ENCODE assay signal across 9 cellular contexts in the genomic region with DNA sequence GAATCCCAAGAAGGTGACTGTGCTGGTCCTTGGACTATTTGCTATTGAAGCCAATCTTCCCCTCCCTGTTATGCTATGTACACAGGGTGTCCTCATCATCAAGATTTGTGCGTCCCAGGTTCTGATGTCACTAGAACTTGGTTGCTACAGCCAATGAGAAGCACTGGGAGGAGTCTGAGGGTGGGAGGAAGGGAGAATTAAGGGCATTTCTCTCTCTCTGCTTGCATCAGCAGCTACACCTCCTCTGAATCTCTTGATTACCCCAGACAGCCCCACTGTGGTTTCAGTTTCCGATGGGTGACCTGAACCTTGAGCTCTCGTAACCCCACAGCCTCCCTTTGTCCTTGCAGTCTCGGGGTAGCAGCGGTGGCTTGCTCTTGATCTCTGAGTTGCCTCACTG.
A peak's percentile ranks its signal among the peaks of the same experiment; 100 is the strongest.
DNase-seq lines count a peak whose midpoint lies in the region; ATAC-seq and TF ChIP-seq lines count a peak whose summit lies in the region.
"Had no signal": no experiment of that assay in that cellular context is flagged by ENCODE, and none has a peak within 500 bp of the region (broad histone marks: within the 10 kb centered on the region; RNA-seq: fewer than 3 reads in every experiment).

No MANE protein-coding gene starts in this region.

- peak overlapping the region in 1 of 5 donors; percentile 38 for H3K4me3 Mint-ChIP-seq in immature natural killer cell

- H3K9ac ChIP-seq in OCI-LY3 (ENCODE audit: low read length) (peak overlapping the region; percentile 21; the same call in 1 of the 2 replicates), smooth muscle cell (ENCODE audit: low read depth) (no peak overlapping the region)

- H3K36me3 ChIP-seq in OCI-LY3 (replicated peaks; ENCODE audit: low read depth, low read length) (no peaks in the 10 kb centered on the region), smooth muscle cell (ENCODE audit: low read depth) (no peaks in the 10 kb centered on the region)

- H3K9me3 ChIP-seq in OCI-LY3 (ENCODE audit: insufficient read depth, low read length) (no peaks in the 10 kb centered on the region), smooth muscle cell (replicated peaks; ENCODE audit: low read depth) (no peaks in the 10 kb centered on the region)

- WGBS in smooth muscle cell (ENCODE audit: low lambda C conversion rate) = 100% methylated on average over 5 of the region's 5 CpGs

- peak overlapping the region in 1 of 6 donors; percentile 49 for H3K27ac Mint-ChIP-seq in immature natural killer cell

- peaks cover 5% of the 10 kb centered on the region for H3F3A ChIP-seq in smooth muscle cell (ENCODE audit: low read depth)

- H4K20me1 ChIP-seq in OCI-LY3 (ENCODE audit: insufficient read depth, low read length) (no peaks in the 10 kb centered on the region), smooth muscle cell (ENCODE audit: low read depth) (no peaks in the 10 kb centered on the region)

- peak overlapping the region; percentile 56 for H3K4me2 ChIP-seq in OCI-LY3 (ENCODE audit: low read length)
- H3K4me2 ChIP-seq in smooth muscle cell = no peak overlapping the region

- peak; percentile 40 for DNase-seq in SKM-1 treated with dmso at 0.1 percent for 144 hours (lab: John Stamatoyannopoulos, UW; ENCODE audit: unreplicated experiment)
- no peak for DNase-seq in SKM-1 (lab: John Stamatoyannopoulos, UW; ENCODE audit: unreplicated experiment)
- peak; percentile 15 to 19 for DNase-seq in stimulated activated CD4-positive, alpha-beta T cell treated with anti-CD3 and anti-CD28 coated beads, Interleukin-2, amount 100 ng/mL, for 24 hours
- no peak for DNase-seq in immature natural killer cell
- DNase-seq in smooth muscle cell (lab: John Stamatoyannopoulos, UW; ENCODE audit: unreplicated experiment) = no peak

- H2AFZ ChIP-seq in OCI-LY3 (ENCODE audit: low read depth, low read length) (peak overlapping the region; percentile 29; the same call in 1 of the 2 replicates), smooth muscle cell (ENCODE audit: low read depth) (no peak overlapping the region)

- H3K27me3 Mint-ChIP-seq in immature natural killer cell (ENCODE audit: low read depth in 3 of 3) = no peaks in the 10 kb centered on the region

- H3K9me3 Mint-ChIP-seq in immature natural killer cell = no peaks in the 10 kb centered on the region

- ATAC-seq in GM21515 (IDR thresholded peaks at IDR 0.05; ENCODE audit: unreplicated experiment) (peak; percentile 75), HG03097 (IDR thresholded peaks at IDR 0.05; ENCODE audit: low FRiP score, unreplicated experiment) (no peak)
- ATAC-seq: Panc1 had no signal

- H3K4me3 ChIP-seq in OCI-LY3 (ENCODE audit: low read length) = peak overlapping the region; percentile 49
- H3K4me3 ChIP-seq in smooth muscle cell = no peak overlapping the region

- H3K27me3 ChIP-seq in OCI-LY3 (ENCODE audit: low read depth, low read length) = no peaks in the 10 kb centered on the region
- no peaks in the 10 kb centered on the region for H3K27me3 ChIP-seq in smooth muscle cell (ENCODE audit: low read depth)

- H3K4me1 ChIP-seq in OCI-LY3 (ENCODE audit: low read length) = peaks cover 22% of the 10 kb centered on the region
- peaks cover 9% of the 10 kb centered on the region for H3K4me1 ChIP-seq in smooth muscle cell (ENCODE audit: low read depth)

- H3K4me1 Mint-ChIP-seq in immature natural killer cell = peaks cover 5 to 8% of the 10 kb centered on the region in 2 donors

- no peak for TF ChIP-seq CTCF in OCI-LY3 (IDR thresholded peaks at IDR 0.05; ENCODE audit: low read depth, low read length)
- TF ChIP-seq CTCF in smooth muscle cell (IDR thresholded peaks at IDR 0.05; ENCODE audit: borderline replicate concordance, insufficient read depth, poor library complexity, severe bottlenecking) = no peak

- H3K27ac ChIP-seq in OCI-LY3 (ENCODE audit: low read length) (peak overlapping the region; percentile 30; the same call in 1 of the 2 replicates), smooth muscle cell (ENCODE audit: low read depth) (no peak overlapping the region)

- H3K79me2 ChIP-seq in OCI-LY3 (ENCODE audit: low read length) (no peaks in the 10 kb centered on the region), smooth muscle cell (ENCODE audit: low read depth) (no peaks in the 10 kb centered on the region)

- no peaks in the 10 kb centered on the region for H3K36me3 Mint-ChIP-seq in immature natural killer cell

Comparison
In these comparisons a context has a peak if more than half of its experiments do, and no peak if none do; other contexts are left out.
1. DNase-seq: peak in SKM-1 treated with dmso at 0.1 percent for 144 hours (single experiment) and stimulated activated CD4-positive, alpha-beta T cell treated with anti-CD3 and anti-CD28 coated beads, Interleukin-2, amount 100 ng/mL, for 24 hours (2 of 2); none in SKM-1 (single experiment), immature natural killer cell (0 of 3) and smooth muscle cell (single experiment).